2 cellular contexts compared by ENCODE assay signal in the genomic region with DNA sequence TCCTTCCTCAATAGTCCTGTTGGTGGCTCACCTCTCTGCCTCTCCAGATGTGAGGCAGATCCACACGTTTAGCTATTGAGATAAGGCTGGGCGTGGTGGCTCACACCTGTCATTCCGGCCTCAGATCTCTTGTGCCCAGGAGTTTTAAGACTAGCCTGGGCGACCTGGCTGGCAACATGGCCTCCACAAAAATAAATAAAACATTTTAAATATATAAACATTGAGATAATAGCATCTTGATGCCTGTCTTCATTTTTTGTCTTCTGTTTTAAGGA.
TF ChIP-seq lines count a peak whose summit lies in the region.

No MANE protein-coding gene starts in this region.

TF ChIP-seq in SK-N-SH, 30 proteins besides CTCF, POLR2A, EP300 and RAD21 (continued from another document):
- no peak for TF ChIP-seq REST (IDR thresholded peaks at IDR 0.05; ENCODE audit: low read depth, low read length)
- no peak for TF ChIP-seq FOXJ3 (CRISPR knock-in tag; IDR thresholded peaks at IDR 0.05)
- TF ChIP-seq NRF1 (IDR thresholded peaks at IDR 0.05; ENCODE audit: low read depth, low read length) = no peak
- no peak for TF ChIP-seq FOXM1 (IDR thresholded peaks at IDR 0.05; ENCODE audit: low read depth)
- TF ChIP-seq RXRA (IDR thresholded peaks at IDR 0.05; ENCODE audit: borderline replicate concordance, low read depth) = no peak
- TF ChIP-seq POLR2AphosphoS5 (IDR thresholded peaks at IDR 0.05; ENCODE audit: low read depth, low read length) = no peak
- TF ChIP-seq SMC3 (IDR thresholded peaks at IDR 0.05; ENCODE audit: low read depth, low read length) = no peak
- no peak for TF ChIP-seq CHD2 (IDR thresholded peaks at IDR 0.05; ENCODE audit: low read length, partially characterized antibody)
- TF ChIP-seq TCF12 (IDR thresholded peaks at IDR 0.05) = no peak

TF ChIP-seq in SK-N-SH treated with all-trans-retinoic acid at 6 μM for 48 hours, 23 proteins besides CTCF, POLR2A, EP300 and RAD21 (continued from another document):
- no peak for TF ChIP-seq OSR1 (CRISPR knock-in tag; IDR thresholded peaks at IDR 0.05)
- no peak for TF ChIP-seq GLIS3 (CRISPR knock-in tag; IDR thresholded peaks at IDR 0.05)
- no peak for TF ChIP-seq CREB5 (CRISPR knock-in tag; IDR thresholded peaks at IDR 0.05; ENCODE audit: low read depth)
- no peak for TF ChIP-seq BACH2 (CRISPR knock-in tag; IDR thresholded peaks at IDR 0.05; ENCODE audit: borderline replicate concordance)
- no peak for TF ChIP-seq TCF4 (CRISPR knock-in tag; IDR thresholded peaks at IDR 0.05; ENCODE audit: borderline replicate concordance)
- no peak for TF ChIP-seq ZNF70 (CRISPR knock-in tag; IDR thresholded peaks at IDR 0.05)
- TF ChIP-seq SNAI2 (CRISPR knock-in tag; IDR thresholded peaks at IDR 0.05) = no peak
- no peak for TF ChIP-seq POU6F1 (CRISPR knock-in tag; IDR thresholded peaks at IDR 0.05; ENCODE audit: borderline replicate concordance, low read depth)
- no peak for TF ChIP-seq ZNF565 (CRISPR knock-in tag; conservative IDR thresholded peaks at IDR 0.05; ENCODE audit: low read depth)
